2 cellular contexts compared by ENCODE assay signal in the genomic region with DNA sequence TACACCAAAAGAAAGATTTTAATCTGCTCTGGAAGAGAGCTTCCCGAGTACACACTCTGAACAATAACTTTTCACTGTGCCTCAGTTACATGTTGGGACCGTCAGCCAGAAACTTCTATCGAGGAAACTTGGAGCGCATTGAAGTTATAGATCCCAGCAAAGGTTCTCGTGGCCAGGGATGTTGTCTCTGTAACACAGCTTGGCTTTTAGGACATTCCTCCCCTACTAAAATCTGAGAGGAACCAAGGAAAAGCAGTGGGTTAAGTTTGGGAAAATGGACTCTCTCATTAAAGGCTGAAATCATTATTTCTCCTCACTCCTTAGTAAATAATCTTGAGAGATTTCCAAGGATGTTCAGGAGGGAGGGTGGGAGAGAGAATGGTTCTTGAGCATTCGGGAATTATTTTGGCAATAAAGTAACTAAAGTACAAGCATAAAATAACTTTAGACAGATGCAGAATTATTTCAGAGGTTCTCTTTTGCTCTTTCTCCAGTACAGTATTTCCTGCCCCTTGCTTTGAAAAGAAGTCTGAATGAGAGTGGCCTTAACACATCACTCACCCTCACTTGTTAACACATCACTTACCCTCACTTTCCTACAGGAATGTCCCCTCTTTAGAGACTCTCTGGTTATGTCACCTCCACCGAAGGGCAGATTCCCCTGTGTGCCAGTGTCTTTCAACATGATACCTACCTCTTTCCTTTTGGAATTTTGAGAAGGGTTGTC.
TF ChIP-seq lines count a peak whose summit lies in the region.

No MANE protein-coding gene starts in this region.

TF ChIP-seq in SK-N-SH, 30 proteins besides CTCF, POLR2A, EP300 and RAD21 (continued from another document):
- TF ChIP-seq, protein P1, sequence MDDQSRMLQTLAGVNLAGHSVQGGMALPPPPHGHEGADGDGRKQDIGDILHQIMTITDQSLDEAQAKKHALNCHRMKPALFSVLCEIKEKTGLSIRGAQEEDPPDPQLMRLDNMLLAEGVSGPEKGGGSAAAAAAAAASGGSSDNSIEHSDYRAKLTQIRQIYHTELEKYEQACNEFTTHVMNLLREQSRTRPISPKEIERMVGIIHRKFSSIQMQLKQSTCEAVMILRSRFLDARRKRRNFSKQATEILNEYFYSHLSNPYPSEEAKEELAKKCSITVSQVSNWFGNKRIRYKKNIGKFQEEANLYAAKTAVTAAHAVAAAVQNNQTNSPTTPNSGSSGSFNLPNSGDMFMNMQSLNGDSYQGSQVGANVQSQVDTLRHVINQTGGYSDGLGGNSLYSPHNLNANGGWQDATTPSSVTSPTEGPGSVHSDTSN (IDR thresholded peaks at IDR 0.05): no peak

TF ChIP-seq in SK-N-SH treated with all-trans-retinoic acid at 6 μM for 48 hours, 23 proteins besides CTCF, POLR2A, EP300 and RAD21 (continued from another document):
- TF ChIP-seq, protein P2, sequence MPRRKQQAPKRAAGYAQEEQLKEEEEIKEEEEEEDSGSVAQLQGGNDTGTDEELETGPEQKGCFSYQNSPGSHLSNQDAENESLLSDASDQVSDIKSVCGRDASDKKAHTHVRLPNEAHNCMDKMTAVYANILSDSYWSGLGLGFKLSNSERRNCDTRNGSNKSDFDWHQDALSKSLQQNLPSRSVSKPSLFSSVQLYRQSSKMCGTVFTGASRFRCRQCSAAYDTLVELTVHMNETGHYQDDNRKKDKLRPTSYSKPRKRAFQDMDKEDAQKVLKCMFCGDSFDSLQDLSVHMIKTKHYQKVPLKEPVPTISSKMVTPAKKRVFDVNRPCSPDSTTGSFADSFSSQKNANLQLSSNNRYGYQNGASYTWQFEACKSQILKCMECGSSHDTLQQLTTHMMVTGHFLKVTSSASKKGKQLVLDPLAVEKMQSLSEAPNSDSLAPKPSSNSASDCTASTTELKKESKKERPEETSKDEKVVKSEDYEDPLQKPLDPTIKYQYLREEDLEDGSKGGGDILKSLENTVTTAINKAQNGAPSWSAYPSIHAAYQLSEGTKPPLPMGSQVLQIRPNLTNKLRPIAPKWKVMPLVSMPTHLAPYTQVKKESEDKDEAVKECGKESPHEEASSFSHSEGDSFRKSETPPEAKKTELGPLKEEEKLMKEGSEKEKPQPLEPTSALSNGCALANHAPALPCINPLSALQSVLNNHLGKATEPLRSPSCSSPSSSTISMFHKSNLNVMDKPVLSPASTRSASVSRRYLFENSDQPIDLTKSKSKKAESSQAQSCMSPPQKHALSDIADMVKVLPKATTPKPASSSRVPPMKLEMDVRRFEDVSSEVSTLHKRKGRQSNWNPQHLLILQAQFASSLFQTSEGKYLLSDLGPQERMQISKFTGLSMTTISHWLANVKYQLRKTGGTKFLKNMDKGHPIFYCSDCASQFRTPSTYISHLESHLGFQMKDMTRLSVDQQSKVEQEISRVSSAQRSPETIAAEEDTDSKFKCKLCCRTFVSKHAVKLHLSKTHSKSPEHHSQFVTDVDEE (CRISPR knock-in tag; IDR thresholded peaks at IDR 0.05): no peak
- TF ChIP-seq, protein P3, sequence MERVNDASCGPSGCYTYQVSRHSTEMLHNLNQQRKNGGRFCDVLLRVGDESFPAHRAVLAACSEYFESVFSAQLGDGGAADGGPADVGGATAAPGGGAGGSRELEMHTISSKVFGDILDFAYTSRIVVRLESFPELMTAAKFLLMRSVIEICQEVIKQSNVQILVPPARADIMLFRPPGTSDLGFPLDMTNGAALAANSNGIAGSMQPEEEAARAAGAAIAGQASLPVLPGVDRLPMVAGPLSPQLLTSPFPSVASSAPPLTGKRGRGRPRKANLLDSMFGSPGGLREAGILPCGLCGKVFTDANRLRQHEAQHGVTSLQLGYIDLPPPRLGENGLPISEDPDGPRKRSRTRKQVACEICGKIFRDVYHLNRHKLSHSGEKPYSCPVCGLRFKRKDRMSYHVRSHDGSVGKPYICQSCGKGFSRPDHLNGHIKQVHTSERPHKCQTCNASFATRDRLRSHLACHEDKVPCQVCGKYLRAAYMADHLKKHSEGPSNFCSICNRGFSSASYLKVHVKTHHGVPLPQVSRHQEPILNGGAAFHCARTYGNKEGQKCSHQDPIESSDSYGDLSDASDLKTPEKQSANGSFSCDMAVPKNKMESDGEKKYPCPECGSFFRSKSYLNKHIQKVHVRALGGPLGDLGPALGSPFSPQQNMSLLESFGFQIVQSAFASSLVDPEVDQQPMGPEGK (CRISPR knock-in tag; IDR thresholded peaks at IDR 0.05; ENCODE audit: borderline replicate concordance): no peak
- TF ChIP-seq TOX (CRISPR knock-in tag; IDR thresholded peaks at IDR 0.05; ENCODE audit: borderline replicate concordance) (no peak), ZNF565 (CRISPR knock-in tag; conservative IDR thresholded peaks at IDR 0.05; ENCODE audit: low read depth) (no peak), PPARA (CRISPR knock-in tag; IDR thresholded peaks at IDR 0.05; ENCODE audit: borderline replicate concordance) (no peak), ZFP3 (CRISPR knock-in tag; IDR thresholded peaks at IDR 0.05) (no peak), BACH2 (CRISPR knock-in tag; IDR thresholded peaks at IDR 0.05; ENCODE audit: borderline replicate concordance) (no peak), ISL1 (CRISPR knock-in tag; IDR thresholded peaks at IDR 0.05) (no peak), ESRRG (CRISPR knock-in tag; IDR thresholded peaks at IDR 0.05) (no peak), OSR1 (CRISPR knock-in tag; IDR thresholded peaks at IDR 0.05) (no peak), ZNF70 (CRISPR knock-in tag; IDR thresholded peaks at IDR 0.05) (no peak), RARB (CRISPR knock-in tag; IDR thresholded peaks at IDR 0.05) (no peak), ZC3H10 (CRISPR knock-in tag; IDR thresholded peaks at IDR 0.05) (no peak), SNAI2 (CRISPR knock-in tag; IDR thresholded peaks at IDR 0.05) (no peak), GLIS3 (CRISPR knock-in tag; IDR thresholded peaks at IDR 0.05) (no peak)
- TF ChIP-seq, protein P4, sequence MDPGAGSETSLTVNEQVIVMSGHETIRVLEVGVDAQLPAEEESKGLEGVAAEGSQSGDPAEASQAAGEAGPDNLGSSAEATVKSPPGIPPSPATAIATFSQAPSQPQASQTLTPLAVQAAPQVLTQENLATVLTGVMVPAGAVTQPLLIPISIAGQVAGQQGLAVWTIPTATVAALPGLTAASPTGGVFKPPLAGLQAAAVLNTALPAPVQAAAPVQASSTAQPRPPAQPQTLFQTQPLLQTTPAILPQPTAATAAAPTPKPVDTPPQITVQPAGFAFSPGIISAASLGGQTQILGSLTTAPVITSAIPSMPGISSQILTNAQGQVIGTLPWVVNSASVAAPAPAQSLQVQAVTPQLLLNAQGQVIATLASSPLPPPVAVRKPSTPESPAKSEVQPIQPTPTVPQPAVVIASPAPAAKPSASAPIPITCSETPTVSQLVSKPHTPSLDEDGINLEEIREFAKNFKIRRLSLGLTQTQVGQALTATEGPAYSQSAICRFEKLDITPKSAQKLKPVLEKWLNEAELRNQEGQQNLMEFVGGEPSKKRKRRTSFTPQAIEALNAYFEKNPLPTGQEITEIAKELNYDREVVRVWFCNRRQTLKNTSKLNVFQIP (CRISPR knock-in tag; IDR thresholded peaks at IDR 0.05; ENCODE audit: borderline replicate concordance, low read depth): no peak
- TF ChIP-seq, protein P5, sequence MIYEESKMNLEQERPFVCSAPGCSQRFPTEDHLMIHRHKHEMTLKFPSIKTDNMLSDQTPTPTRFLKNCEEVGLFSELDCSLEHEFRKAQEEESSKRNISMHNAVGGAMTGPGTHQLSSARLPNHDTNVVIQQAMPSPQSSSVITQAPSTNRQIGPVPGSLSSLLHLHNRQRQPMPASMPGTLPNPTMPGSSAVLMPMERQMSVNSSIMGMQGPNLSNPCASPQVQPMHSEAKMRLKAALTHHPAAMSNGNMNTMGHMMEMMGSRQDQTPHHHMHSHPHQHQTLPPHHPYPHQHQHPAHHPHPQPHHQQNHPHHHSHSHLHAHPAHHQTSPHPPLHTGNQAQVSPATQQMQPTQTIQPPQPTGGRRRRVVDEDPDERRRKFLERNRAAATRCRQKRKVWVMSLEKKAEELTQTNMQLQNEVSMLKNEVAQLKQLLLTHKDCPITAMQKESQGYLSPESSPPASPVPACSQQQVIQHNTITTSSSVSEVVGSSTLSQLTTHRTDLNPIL (CRISPR knock-in tag; IDR thresholded peaks at IDR 0.05; ENCODE audit: low read depth): no peak
